In genomic region chr16:79088971-79089370, GRCh38 we compare ENCODE assay signal across 26 cellular contexts.
DNase-seq lines count a peak whose midpoint lies in the region; ATAC-seq and TF ChIP-seq lines count a peak whose summit lies in the region.
"Had no signal": no experiment of that assay in that cellular context is flagged by ENCODE, and none has a peak within 500 bp of the region (broad histone marks: within the 10 kb centered on the region; RNA-seq: fewer than 3 reads in every experiment).

No MANE protein-coding gene starts in this region.

- intact Hi-C loops in PC-3 (cut with micrococcal nuclease), result no loop called here
- intact Hi-C loops in naive thymus-derived CD4-positive, alpha-beta T cell (cut with micrococcal nuclease), result no loop called here

- no peak overlapping the region for H3K9ac ChIP-seq in BLaER1 treated with 17β-estradiol and CSF1 and Interleukin-3, amounts not matched to agents 10 nM and 100 nM
- no peak overlapping the region for H3K9ac ChIP-seq in PC-3 (ENCODE audit: low read length)

- H4K20me1 ChIP-seq in BLaER1 treated with 17β-estradiol and CSF1 and Interleukin-3, amounts not matched to agents 10 nM and 100 nM, result peaks cover 0 to 26% (median 7%) of the 10 kb centered on the region in 11 experiments; a peak in 7 of 22 replicates
- H4K20me1 ChIP-seq in PC-3 (ENCODE audit: low read length), result no peaks in the 10 kb centered on the region

- H3K4me1 Mint-ChIP-seq in naive thymus-derived CD4-positive, alpha-beta T cell, result peaks cover 35 to 64% (median 58%) of the 10 kb centered on the region in 7 donors

- H2AFZ ChIP-seq in PC-3 (ENCODE audit: low read length), result no peak overlapping the region

- peak overlapping the region in 4 of 9 donors; percentile 46 to 79 (median 48) for H3K27ac Mint-ChIP-seq in naive thymus-derived CD4-positive, alpha-beta T cell
- H3K27ac Mint-ChIP-seq: progenitor cell of endocrine pancreas had no signal

- CTCF ChIA-PET in BJ (lab: Yijun Ruan, JAX), result no interaction called here
- CTCF ChIA-PET in PC-3 (lab: Charles Lee), result no interaction called here
- CTCF ChIA-PET in naive thymus-derived CD4-positive, alpha-beta T cell (lab: Charles Lee), result no interaction called here

- H3K4me1 ChIP-seq in BLaER1 treated with 17β-estradiol and CSF1 and Interleukin-3, amounts not matched to agents 10 nM and 100 nM, result peaks cover 48 to 63% (median 56%) of the 10 kb centered on the region in 10 experiments
- H3K4me1 ChIP-seq in PC-3 (ENCODE audit: insufficient read depth, low read length), result no peaks in the 10 kb centered on the region
- H3K4me1 ChIP-seq in naive thymus-derived CD4-positive, alpha-beta T cell (ENCODE audit: control insufficient read depth in 2 of 2, insufficient read depth in 2 of 2, low read length in 2 of 2), result peaks cover 39 to 45% of the 10 kb centered on the region in 2 donors
- H3K4me1 ChIP-seq: ascending aorta, colonic mucosa, left ventricle myocardium inferior, right lobe of liver, tibial artery had no signal

- DNase-seq in BJ (ENCODE audit: low read depth), result peak; percentile 8
- peak; percentile 13 for DNase-seq in PC-3
- DNase-seq in naive thymus-derived CD4-positive, alpha-beta T cell, result no peak
- no peak for DNase-seq in coronary artery (ENCODE audit: low spot score)
- no peak for DNase-seq in medulla oblongata (ENCODE audit: extremely low spot score)
- DNase-seq: activated CD4-positive, alpha-beta T cell treated with anti-CD3 and anti-CD28 coated beads, Interleukin-2, amount 50 U/mL, for 1 hour; activated effector memory CD4-positive, alpha-beta T cell treated with Interleukin-2 at 50 U/mL for 16 hours; colonic mucosa; effector memory CD4-positive, alpha-beta T cell; EL; glutamatergic neuron; GOT3; IMR-90; left ventricle myocardium inferior; mesendoderm; NCI-H2107; NCI-H446; NCI-H774; right lobe of liver; SIG-M5; tibial artery had no signal

- peaks cover 0 to 11% (median 0%) of the 10 kb centered on the region in 5 donors for H3K36me3 Mint-ChIP-seq in naive thymus-derived CD4-positive, alpha-beta T cell

- peak overlapping the region in 10 of 11 experiments; percentile 86 to 98 (median 92); a peak in 19 of 22 replicates for H3K4me2 ChIP-seq in BLaER1 treated with 17β-estradiol and CSF1 and Interleukin-3, amounts not matched to agents 10 nM and 100 nM
- no peak overlapping the region for H3K4me2 ChIP-seq in PC-3 (ENCODE audit: low read length)

- ATAC-seq in PC-3, result no peak
- ATAC-seq in naive thymus-derived CD4-positive, alpha-beta T cell, result no peak
- ATAC-seq in GM18861 (IDR thresholded peaks at IDR 0.05; ENCODE audit: unreplicated experiment), result no peak

- POLR2A ChIA-PET in BJ (lab: Charles Lee) (no interaction called here), PC-3 (lab: Charles Lee; ENCODE audit: unreplicated experiment) (no interaction called here)
- POLR2A ChIA-PET in naive thymus-derived CD4-positive, alpha-beta T cell (lab: Charles Lee), result no interaction called here

- no peaks in the 10 kb centered on the region for H3F3A ChIP-seq in PC-3 (ENCODE audit: low read length, unreplicated experiment)

- no peaks in the 10 kb centered on the region for H3K36me3 ChIP-seq in BJ (ENCODE audit: control insufficient read depth, insufficient read depth, low read length)
- H3K36me3 ChIP-seq in BLaER1 treated with 17β-estradiol and CSF1 and Interleukin-3, amounts not matched to agents 10 nM and 100 nM, result no peaks in the 10 kb centered on the region
- H3K36me3 ChIP-seq in PC-3 (ENCODE audit: low read depth, low read length), result no peaks in the 10 kb centered on the region
- H3K36me3 ChIP-seq in naive thymus-derived CD4-positive, alpha-beta T cell (ENCODE audit: control insufficient read depth in 2 of 3, insufficient read depth in 3 of 3, low read length in 3 of 3), result no peaks in the 10 kb centered on the region
- H3K36me3 ChIP-seq: ascending aorta, colonic mucosa, left ventricle myocardium inferior, right lobe of liver, tibial artery had no signal

- peaks cover 0 to 2% (median 0%) of the 10 kb centered on the region in 5 donors for H3K27me3 Mint-ChIP-seq in naive thymus-derived CD4-positive, alpha-beta T cell
- H3K27me3 Mint-ChIP-seq: progenitor cell of endocrine pancreas had no signal

- peak overlapping the region in 3 of 11 experiments; percentile 58 to 77 (median 61); a peak in 6 of 22 replicates for H3K27ac ChIP-seq in BLaER1 treated with 17β-estradiol and CSF1 and Interleukin-3, amounts not matched to agents 10 nM and 100 nM
- H3K27ac ChIP-seq in PC-3 (ENCODE audit: low read length), result no peak overlapping the region
- no peak overlapping the region for H3K27ac ChIP-seq in naive thymus-derived CD4-positive, alpha-beta T cell (ENCODE audit: low read depth, low read length)
- H3K27ac ChIP-seq in coronary artery, result no peak overlapping the region
- H3K27ac ChIP-seq: ascending aorta, colonic mucosa, epithelial cell of prostate, left ventricle myocardium inferior, right lobe of liver, tibial artery had no signal

- no TSS peak for BruUV-seq in PC-3 (replicated peaks; lab: Mats Ljungman, UMichigan)

- peak overlapping the region in 6 of 10 donors; percentile 15 to 82 (median 50) for H3K4me3 Mint-ChIP-seq in naive thymus-derived CD4-positive, alpha-beta T cell

- H3K4me3 ChIP-seq in BJ (ENCODE audit: low read depth, low read length) (no peak overlapping the region), PC-3 (ENCODE audit: low read length) (no peak overlapping the region), coronary artery (no peak overlapping the region)
- H3K4me3 ChIP-seq in BLaER1 treated with 17β-estradiol and CSF1 and Interleukin-3, amounts not matched to agents 10 nM and 100 nM, result no peak overlapping the region
- H3K4me3 ChIP-seq in naive thymus-derived CD4-positive, alpha-beta T cell (ENCODE audit: low read length), result no peak overlapping the region
- H3K4me3 ChIP-seq: colonic mucosa, right lobe of liver, tibial artery had no signal

- H3K9me2 ChIP-seq in PC-3 (replicated peaks; ENCODE audit: low read length), result no peaks in the 10 kb centered on the region

- H3K9me3 Mint-ChIP-seq in naive thymus-derived CD4-positive, alpha-beta T cell, result peaks cover 0 to 4% (median 0%) of the 10 kb centered on the region in 11 donors

- H3K79me2 ChIP-seq in PC-3 (ENCODE audit: low read length), result no peaks in the 10 kb centered on the region

- no peak for TF ChIP-seq CTCF in BJ (IDR thresholded peaks at IDR 0.05; ENCODE audit: insufficient read depth, low read depth, low read length)
- no peak for TF ChIP-seq CTCF in PC-3 (conservative IDR thresholded peaks at IDR 0.05; ENCODE audit: low read depth, low read length)
- no peak for TF ChIP-seq CTCF in coronary artery (IDR thresholded peaks at IDR 0.05)

- H3K27me3 ChIP-seq in BJ (ENCODE audit: control insufficient read depth, insufficient read depth, low read length), result no peaks in the 10 kb centered on the region
- H3K27me3 ChIP-seq in BLaER1 treated with 17β-estradiol and CSF1 and Interleukin-3, amounts not matched to agents 10 nM and 100 nM, result peaks cover 0 to 54% (median 17%) of the 10 kb centered on the region in 11 experiments; a peak in 11 of 22 replicates
- no peaks in the 10 kb centered on the region for H3K27me3 ChIP-seq in PC-3 (ENCODE audit: low read length)
- no peaks in the 10 kb centered on the region for H3K27me3 ChIP-seq in naive thymus-derived CD4-positive, alpha-beta T cell (ENCODE audit: control insufficient read depth in 2 of 2, insufficient read depth in 2 of 2, low read length in 2 of 2)
- H3K27me3 ChIP-seq: ascending aorta, colonic mucosa, right lobe of liver, tibial artery had no signal

- H3K9me3 ChIP-seq in BLaER1 treated with 17β-estradiol and CSF1 and Interleukin-3, amounts not matched to agents 10 nM and 100 nM (replicated peaks in 1 of 11), result no peaks in the 10 kb centered on the region
- no peaks in the 10 kb centered on the region for H3K9me3 ChIP-seq in PC-3 (ENCODE audit: low read length)
- H3K9me3 ChIP-seq in naive thymus-derived CD4-positive, alpha-beta T cell (ENCODE audit: control insufficient read depth in 2 of 3, low read length in 3 of 3), result no peaks in the 10 kb centered on the region
- H3K9me3 ChIP-seq: ascending aorta, colonic mucosa, left ventricle myocardium inferior, right lobe of liver, tibial artery had no signal

Comparison
In these comparisons a context has a peak if more than half of its experiments do, and no peak if none do; other contexts are left out.
1. DNase-seq: peak in BJ (single experiment) and PC-3 (single experiment); none in naive thymus-derived CD4-positive, alpha-beta T cell (0 of 9), coronary artery (single experiment) and medulla oblongata (single experiment).